ENCODE assay signal across 1 cellular context in the genomic region with DNA sequence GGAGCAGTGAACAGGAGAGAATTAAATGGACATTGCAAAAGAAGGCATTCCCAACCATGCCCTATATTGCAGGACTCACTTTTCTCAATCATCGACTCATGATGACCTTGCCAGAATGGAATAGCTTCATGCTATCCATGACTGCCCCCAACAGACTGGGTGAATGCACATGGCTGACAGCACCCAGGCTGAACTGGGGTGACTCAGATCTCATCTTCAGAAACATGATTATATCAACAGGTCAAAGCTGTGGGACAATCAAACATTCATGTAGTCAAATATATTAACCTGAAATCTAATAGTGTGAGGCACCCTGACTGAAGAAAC.
A peak's percentile ranks its signal among the peaks of the same experiment; 100 is the strongest.
TF ChIP-seq lines count a peak whose summit lies in the region.

No MANE protein-coding gene starts in this region.

TF ChIP-seq in HepG2, 621 proteins besides CTCF, POLR2A, EP300 and RAD21:
- TF ChIP-seq, protein P1, sequence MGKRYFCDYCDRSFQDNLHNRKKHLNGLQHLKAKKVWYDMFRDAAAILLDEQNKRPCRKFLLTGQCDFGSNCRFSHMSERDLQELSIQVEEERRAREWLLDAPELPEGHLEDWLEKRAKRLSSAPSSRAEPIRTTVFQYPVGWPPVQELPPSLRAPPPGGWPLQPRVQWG (CRISPR knock-in tag; IDR thresholded peaks at IDR 0.05; ENCODE audit: borderline replicate concordance, low read depth) = no peak
- peak; percentile 41 for TF ChIP-seq STAG1 (CRISPR knock-in tag; IDR thresholded peaks at IDR 0.05)
- no peak for TF ChIP-seq HOXA7 (CRISPR knock-in tag; IDR thresholded peaks at IDR 0.05)
